26 cellular contexts compared by ENCODE assay signal in the genomic region with DNA sequence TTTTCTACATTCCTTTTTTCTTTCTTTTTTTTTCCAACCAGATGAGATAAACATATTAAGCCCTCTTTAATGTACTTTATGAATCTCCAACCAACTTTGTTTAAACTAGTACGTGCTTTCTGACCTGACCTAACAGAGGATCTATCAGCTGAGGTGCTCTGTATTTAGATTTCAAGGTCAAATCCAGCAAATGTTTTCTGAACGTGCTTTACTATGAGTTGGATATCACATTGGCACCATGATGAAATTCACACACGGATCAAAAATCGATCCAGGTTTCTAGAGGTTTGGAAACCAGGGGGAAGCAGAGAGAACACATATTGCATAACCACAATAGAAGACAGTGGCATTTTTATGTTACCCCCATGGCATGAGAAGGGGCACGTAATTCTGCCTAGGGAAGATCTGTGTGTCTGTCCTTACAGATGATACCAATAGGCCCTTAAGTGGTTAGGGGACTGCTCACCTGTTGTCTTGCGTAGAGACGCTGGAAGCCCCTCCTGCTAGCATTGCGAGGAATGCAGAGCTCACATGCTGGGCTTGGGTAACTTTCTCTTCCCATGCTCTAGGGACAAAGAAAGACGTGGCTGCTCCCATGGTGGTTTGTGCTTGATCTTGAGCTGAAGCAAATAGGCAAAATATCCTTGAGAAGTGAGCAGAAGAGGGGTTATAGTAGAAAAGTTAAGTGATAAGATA.
"Had no signal": no experiment of that assay in that cellular context is flagged by ENCODE, and none has a peak within 500 bp of the region (broad histone marks: within the 10 kb centered on the region; RNA-seq: fewer than 3 reads in every experiment).

No MANE protein-coding gene starts in this region.

- H2AFZ ChIP-seq: neural progenitor cell had no signal

- H3K9me3 ChIP-seq: body of pancreas, esophagus squamous epithelium, gastrocnemius medialis, lower lobe of right lung, vagina had no signal

- H3K27ac Mint-ChIP-seq: activated CD8-positive, alpha-beta T cell treated with anti-CD3 and anti-CD28 coated beads, Interleukin-2, amount 10 ng/mL, durations not matched to agents 7 days and 5 days; activated naive CD4-positive, alpha-beta T cell treated with anti-CD3 and anti-CD28 coated beads, Interleukin-2, amount 50 U/mL, for 24 hours; activated T-helper 1 cell treated with anti-CD3 and anti-CD28 coated beads, Interleukin-12 subunit alpha, Interleukin-12 subunit beta, Interleukin-2, Interleukin-4 antibody, amounts not matched to agents 30 ng/mL and 10 ng/mL and 1 ng/mL, durations not matched to agents 14 hours and 24 hours and 36 hours; dendritic cell treated with granulocyte-macrophage colony-stimulating factor and Interleukin-4, amounts not matched to agents 40 ng/mL and 50 ng/mL, for 4 days; mesothelial cell of epicardium; naive thymus-derived CD8-positive, alpha-beta T cell; neural progenitor cell; stimulated activated memory B cell treated with anti-CD40 and anti-IgM and Interleukin-4, amounts not matched to agents 10 μg/mL and 1 μg/mL and 100 μg/mL, for 72 hours had no signal

- H3K36me3 ChIP-seq: gastrocnemius medialis, neural progenitor cell, WERI-Rb-1 had no signal

- H3K27ac ChIP-seq: body of pancreas, esophagus squamous epithelium, gastrocnemius medialis, lower lobe of right lung, neural progenitor cell, vagina, WERI-Rb-1 had no signal

- H3K4me3 Mint-ChIP-seq: activated CD8-positive, alpha-beta T cell treated with anti-CD3 and anti-CD28 coated beads, Interleukin-2, amount 10 ng/mL, durations not matched to agents 7 days and 5 days; activated naive CD4-positive, alpha-beta T cell treated with anti-CD3 and anti-CD28 coated beads, Interleukin-2, amount 50 U/mL, for 24 hours; activated T-helper 1 cell treated with anti-CD3 and anti-CD28 coated beads, Interleukin-12 subunit alpha, Interleukin-12 subunit beta, Interleukin-2, Interleukin-4 antibody, amounts not matched to agents 30 ng/mL and 10 ng/mL and 1 ng/mL, durations not matched to agents 14 hours and 24 hours and 36 hours; dendritic cell treated with granulocyte-macrophage colony-stimulating factor and Interleukin-4, amounts not matched to agents 40 ng/mL and 50 ng/mL, for 4 days; mesothelial cell of epicardium; naive thymus-derived CD8-positive, alpha-beta T cell; neural progenitor cell; stimulated activated memory B cell treated with anti-CD40 and anti-IgM and Interleukin-4, amounts not matched to agents 10 μg/mL and 1 μg/mL and 100 μg/mL, for 72 hours had no signal

- H3K4me3 ChIP-seq: body of pancreas, esophagus squamous epithelium, gastrocnemius medialis, lower lobe of right lung, neural progenitor cell, smooth muscle cell, vagina had no signal

- H3K4me1 Mint-ChIP-seq: activated naive CD4-positive, alpha-beta T cell treated with anti-CD3 and anti-CD28 coated beads, Interleukin-2, amount 50 U/mL, for 24 hours; naive thymus-derived CD8-positive, alpha-beta T cell; stimulated activated memory B cell treated with anti-CD40 and anti-IgM and Interleukin-4, amounts not matched to agents 10 μg/mL and 1 μg/mL and 100 μg/mL, for 72 hours had no signal

- H3K9ac ChIP-seq: neural progenitor cell had no signal

- ATAC-seq: activated CD8-positive, alpha-beta T cell treated with anti-CD3 and anti-CD28 coated beads, Interleukin-2, amount 10 ng/mL, durations not matched to agents 7 days and 5 days; body of pancreas; gastrocnemius medialis; lower lobe of right lung; naive thymus-derived CD8-positive, alpha-beta T cell; sciatic nerve; stimulated activated memory B cell treated with anti-CD40 and anti-IgM and Interleukin-4, amounts not matched to agents 10 μg/mL and 1 μg/mL and 100 μg/mL, for 72 hours had no signal

- H3K9me3 Mint-ChIP-seq: activated naive CD4-positive, alpha-beta T cell treated with anti-CD3 and anti-CD28 coated beads, Interleukin-2, amount 50 U/mL, for 24 hours; activated T-helper 1 cell treated with anti-CD3 and anti-CD28 coated beads, Interleukin-12 subunit alpha, Interleukin-12 subunit beta, Interleukin-2, Interleukin-4 antibody, amounts not matched to agents 30 ng/mL and 10 ng/mL and 1 ng/mL, durations not matched to agents 14 hours and 24 hours and 36 hours; mesothelial cell of epicardium; naive thymus-derived CD8-positive, alpha-beta T cell; stimulated activated memory B cell treated with anti-CD40 and anti-IgM and Interleukin-4, amounts not matched to agents 10 μg/mL and 1 μg/mL and 100 μg/mL, for 72 hours had no signal

- H3K27me3 Mint-ChIP-seq: activated naive CD4-positive, alpha-beta T cell treated with anti-CD3 and anti-CD28 coated beads, Interleukin-2, amount 50 U/mL, for 24 hours; dendritic cell treated with granulocyte-macrophage colony-stimulating factor and Interleukin-4, amounts not matched to agents 40 ng/mL and 50 ng/mL, for 4 days; stimulated activated memory B cell treated with anti-CD40 and anti-IgM and Interleukin-4, amounts not matched to agents 10 μg/mL and 1 μg/mL and 100 μg/mL, for 72 hours had no signal

- DNase-seq: activated CD4-positive, alpha-beta T cell treated with anti-CD3 and anti-CD28 coated beads for 1 hour; activated CD4-positive, alpha-beta T cell treated with anti-CD3 and anti-CD28 coated beads, Interleukin-2, amount 50 U/mL, for 1 hour; activated CD8-positive, alpha-beta T cell treated with anti-CD3 and anti-CD28 coated beads, Interleukin-2, amount 10 ng/mL, durations not matched to agents 7 days and 5 days; activated gamma-delta T cell treated with Interleukin-2 at 50 U/mL for 16 hours; anterior cingulate cortex; body of pancreas; effector memory CD4-positive, alpha-beta T cell; esophagus squamous epithelium; gastrocnemius medialis; hippocampal formation; kidney; lower lobe of right lung; naive thymus-derived CD8-positive, alpha-beta T cell; posterior cingulate gyrus; stimulated activated CD4-positive, alpha-beta T cell treated with anti-CD3 and anti-CD28 coated beads, Interleukin-15, amount 100 ng/mL, for 24 hours; trophoblast cell; WERI-Rb-1 had no signal

- H3K27me3 ChIP-seq: body of pancreas, esophagus squamous epithelium, gastrocnemius medialis, vagina had no signal

- H3K4me2 ChIP-seq: neural progenitor cell, smooth muscle cell had no signal
